20 cellular contexts compared by ENCODE assay signal in genomic region chr22:23791737-23792645, GRCh38. TPM values are rescaled to one million over a fixed set of nuclear protein-coding genes. Genes with fewer than 3 reads are reported as not detected.
A peak's percentile ranks its signal among the peaks of the same experiment; 100 is the strongest.
DNase-seq lines count a peak whose midpoint lies in the region; ATAC-seq, FAIRE-seq and TF ChIP-seq lines count a peak whose summit lies in the region.
"Had no signal": no experiment of that assay in that cellular context is flagged by ENCODE, and none has a peak within 500 bp of the region (broad histone marks: within the 10 kb centered on the region; RNA-seq: fewer than 3 reads in every experiment).

No MANE protein-coding gene starts in this region.

- no peak for TF ChIP-seq CTCF in transverse colon (IDR thresholded peaks at IDR 0.05)

- H3K27me3 ChIP-seq in mesenchymal stem cell (ENCODE audit: control insufficient read depth in 1 of 2, insufficient read depth in 1 of 2, low read length in 2 of 2) (no peaks in the 10 kb centered on the region), transverse colon (no peaks in the 10 kb centered on the region)

- peaks cover 48 to 51% of the 10 kb centered on the region in 2 experiments for H3K36me3 ChIP-seq in mesenchymal stem cell (ENCODE audit: control insufficient read depth in 1 of 2, insufficient read depth in 2 of 2, low read depth in 1 of 2, low read length in 2 of 2)
- H3K36me3 ChIP-seq in transverse colon = peaks cover 0 to 17% (median 8%) of the 10 kb centered on the region in 4 donors

- no peak overlapping the region for H3K4me2 ChIP-seq in mesenchymal stem cell (ENCODE audit: low read length, poor library complexity, severe bottlenecking)
- H3K4me2 ChIP-seq: PC-9 had no signal

- H3K27me3 Mint-ChIP-seq in activated CD8-positive, alpha-beta memory T cell treated with anti-CD3 and anti-CD28 coated beads, Interleukin-2, amount 10 ng/mL, durations not matched to agents 7 days and 5 days = no peaks in the 10 kb centered on the region
- no peaks in the 10 kb centered on the region for H3K27me3 Mint-ChIP-seq in activated naive CD8-positive, alpha-beta T cell treated with anti-CD3 and anti-CD28 coated beads, Interleukin-2, amount 50 U/mL, for 24 hours
- H3K27me3 Mint-ChIP-seq in naive thymus-derived CD8-positive, alpha-beta T cell = no peaks in the 10 kb centered on the region
- H3K27me3 Mint-ChIP-seq: CD8-positive, alpha-beta memory T cell had no signal

- TF ChIP-seq POLR2A in transverse colon (IDR thresholded peaks at IDR 0.05) = no peak

- intact Hi-C loops in transverse colon (cut with DNase I; ENCODE audit: low total_unique reads) = no loop called here

- H3K9ac ChIP-seq in mesenchymal stem cell (ENCODE audit: low read length) = peak overlapping the region; percentile 76

- WGBS in mesenchymal stem cell = 95% methylated on average over 25 of the region's 25 CpGs
- 66 to 79% methylated on average over 10 to 25 of the region's 25 CpGs for WGBS in transverse colon (ENCODE audit: low coverage in 1 of 2), 2 donors

- H3K27ac ChIP-seq in mesenchymal stem cell (ENCODE audit: low read length, poor library complexity, severe bottlenecking) (no peak overlapping the region), transverse colon (peak overlapping the region in 3 of 4 donors; percentile 2 to 55 (median 14))
- H3K27ac ChIP-seq: PC-9 had no signal

- no peak overlapping the region for H3K4me3 Mint-ChIP-seq in activated CD8-positive, alpha-beta memory T cell treated with anti-CD3 and anti-CD28 coated beads, Interleukin-2, amount 10 ng/mL, durations not matched to agents 7 days and 5 days
- no peak overlapping the region for H3K4me3 Mint-ChIP-seq in activated naive CD8-positive, alpha-beta T cell treated with anti-CD3 and anti-CD28 coated beads, Interleukin-2, amount 50 U/mL, for 24 hours
- peak overlapping the region in 3 of 10 donors; percentile 7 to 60 (median 9) for H3K4me3 Mint-ChIP-seq in naive thymus-derived CD8-positive, alpha-beta T cell
- H3K4me3 Mint-ChIP-seq: nephron progenitor cell had no signal

- no peaks in the 10 kb centered on the region for H3K9me3 ChIP-seq in mesenchymal stem cell (ENCODE audit: control insufficient read depth, low read length)
- H3K9me3 ChIP-seq in transverse colon = no peaks in the 10 kb centered on the region

- no peak overlapping the region for H2BK15ac ChIP-seq in mesenchymal stem cell (ENCODE audit: low read depth, poor library complexity, severe bottlenecking)

- peak overlapping the region; percentile 21 for H3K27ac Mint-ChIP-seq in activated CD8-positive, alpha-beta memory T cell treated with anti-CD3 and anti-CD28 coated beads, Interleukin-2, amount 10 ng/mL, durations not matched to agents 7 days and 5 days
- H3K27ac Mint-ChIP-seq in activated naive CD8-positive, alpha-beta T cell treated with anti-CD3 and anti-CD28 coated beads, Interleukin-2, amount 50 U/mL, for 24 hours = no peak overlapping the region
- H3K27ac Mint-ChIP-seq in naive thymus-derived CD8-positive, alpha-beta T cell = peak overlapping the region in 5 of 10 donors; percentile 20 to 76 (median 68)

- no peak overlapping the region for H4K8ac ChIP-seq in mesenchymal stem cell (ENCODE audit: low read length)

- H3K23ac ChIP-seq in mesenchymal stem cell (ENCODE audit: low read length in 2 of 2) = no peak overlapping the region

- H2AFZ ChIP-seq in mesenchymal stem cell (ENCODE audit: low read depth, low read length) = no peak overlapping the region
- H2AFZ ChIP-seq: PC-9 had no signal

- no peak overlapping the region for H3K14ac ChIP-seq in mesenchymal stem cell (ENCODE audit: low read length in 2 of 2)

- DNase-seq in activated CD8-positive, alpha-beta memory T cell treated with anti-CD3 and anti-CD28 coated beads, Interleukin-2, amount 10 ng/mL, durations not matched to agents 7 days and 5 days = no peak
- DNase-seq in activated CD8-positive, alpha-beta memory T cell treated with anti-CD3 and anti-CD28 coated beads for 24 hours = no peak
- DNase-seq in activated naive CD8-positive, alpha-beta T cell treated with anti-CD3 and anti-CD28 coated beads, Interleukin-2, amount 50 U/mL, for 24 hours = no peak
- DNase-seq in mesenchymal stem cell (no peak), transverse colon (no peak), frontal cortex (ENCODE audit: low spot score in 2 of 2) (no peak), NCI-H2081 treated with DMSO at 0.1 percent for 48 hours (lab: John Stamatoyannopoulos, UW) (no peak)
- DNase-seq in naive thymus-derived CD8-positive, alpha-beta T cell = no peak
- DNase-seq: CD8-positive, alpha-beta memory T cell; effector CD4-positive, alpha-beta T cell; MM.1S; NCI-H1930; NCI-H524; nephron progenitor cell; PC-9 had no signal

- in situ Hi-C loops in transverse colon (cut with MboI; ENCODE audit: low pct_ligation_motif_present in 1 of 4, low pct_unique_long_range_greater_than_20kb in 1 of 4, low sequenced_read_pairs in 3 of 4) = no loop called here

- no peak for FAIRE-seq in frontal cortex (lab: Jason Lieb, UNC)
- FAIRE-seq: A204.1 had no signal

- no peak overlapping the region for H2AK5ac ChIP-seq in mesenchymal stem cell (ENCODE audit: low read length, severe bottlenecking)

- peaks cover 33% of the 10 kb centered on the region for H3K4me1 Mint-ChIP-seq in activated CD8-positive, alpha-beta memory T cell treated with anti-CD3 and anti-CD28 coated beads, Interleukin-2, amount 10 ng/mL, durations not matched to agents 7 days and 5 days
- H3K4me1 Mint-ChIP-seq in activated naive CD8-positive, alpha-beta T cell treated with anti-CD3 and anti-CD28 coated beads, Interleukin-2, amount 50 U/mL, for 24 hours = peaks cover 26% of the 10 kb centered on the region
- peaks cover 16 to 48% (median 39%) of the 10 kb centered on the region in 4 donors for H3K4me1 Mint-ChIP-seq in naive thymus-derived CD8-positive, alpha-beta T cell

- POLR2A ChIA-PET in naive thymus-derived CD8-positive, alpha-beta T cell (lab: Charles Lee) = interaction anchor here (1.1 to 1.4 kb wide), 3 partner anchors 21 to 65 kb away, joined by 3 to 4 read pairs (median 3); partner anchors contain the start of gene SLC2A11

- H2BK5ac ChIP-seq in mesenchymal stem cell (ENCODE audit: low read depth, low read length, poor library complexity, severe bottlenecking) = no peak overlapping the region

- TF ChIP-seq EP300 in transverse colon (IDR thresholded peaks at IDR 0.05; ENCODE audit: low read depth) = no peak

- no peak overlapping the region for H2BK12ac ChIP-seq in mesenchymal stem cell (ENCODE audit: low read length in 2 of 2)

- H3K18ac ChIP-seq in mesenchymal stem cell (ENCODE audit: low read depth in 1 of 2, low read length in 2 of 2) = no peak overlapping the region

- H3K9me3 Mint-ChIP-seq in activated CD8-positive, alpha-beta memory T cell treated with anti-CD3 and anti-CD28 coated beads, Interleukin-2, amount 10 ng/mL, durations not matched to agents 7 days and 5 days (ENCODE audit: low read depth) = no peaks in the 10 kb centered on the region
- H3K9me3 Mint-ChIP-seq in activated naive CD8-positive, alpha-beta T cell treated with anti-CD3 and anti-CD28 coated beads, Interleukin-2, amount 50 U/mL, for 24 hours = no peaks in the 10 kb centered on the region
- H3K9me3 Mint-ChIP-seq in naive thymus-derived CD8-positive, alpha-beta T cell = no peaks in the 10 kb centered on the region
- H3K9me3 Mint-ChIP-seq: CD8-positive, alpha-beta memory T cell; nephron progenitor cell had no signal

- peaks cover 19% of the 10 kb centered on the region for H3K79me1 ChIP-seq in mesenchymal stem cell (replicated peaks; ENCODE audit: low read length, poor library complexity, severe bottlenecking)

- peaks cover 9% of the 10 kb centered on the region for H3K4me1 ChIP-seq in mesenchymal stem cell (ENCODE audit: control insufficient read depth, insufficient read depth, low read depth, low read length)
- H3K4me1 ChIP-seq in transverse colon = peaks cover 15 to 49% (median 22%) of the 10 kb centered on the region in 4 donors

- no peak overlapping the region for H4K91ac ChIP-seq in mesenchymal stem cell (ENCODE audit: low read length)

- CTCF ChIA-PET in activated CD8-positive, alpha-beta memory T cell treated with anti-CD3 and anti-CD28 coated beads, Interleukin-2, amount 10 ng/mL, durations not matched to agents 7 days and 5 days (lab: Charles Lee) = interaction anchor here (1.3 kb wide), 1 partner anchor 57 kb away, joined by 5 read pairs; no protein-coding TSS in a partner anchor

- ATAC-seq in activated CD8-positive, alpha-beta memory T cell treated with anti-CD3 and anti-CD28 coated beads, Interleukin-2, amount 10 ng/mL, durations not matched to agents 7 days and 5 days = no peak
- ATAC-seq in activated naive CD8-positive, alpha-beta T cell treated with anti-CD3 and anti-CD28 coated beads, Interleukin-2, amount 50 U/mL, for 24 hours = peak; percentile 15
- ATAC-seq in naive thymus-derived CD8-positive, alpha-beta T cell = no peak

- peaks cover 33% of the 10 kb centered on the region for H3K36me3 Mint-ChIP-seq in activated CD8-positive, alpha-beta memory T cell treated with anti-CD3 and anti-CD28 coated beads, Interleukin-2, amount 10 ng/mL, durations not matched to agents 7 days and 5 days
- peaks cover 22% of the 10 kb centered on the region for H3K36me3 Mint-ChIP-seq in activated naive CD8-positive, alpha-beta T cell treated with anti-CD3 and anti-CD28 coated beads, Interleukin-2, amount 50 U/mL, for 24 hours (ENCODE audit: low read depth)
- H3K36me3 Mint-ChIP-seq in naive thymus-derived CD8-positive, alpha-beta T cell = peaks cover 0 to 64% (median 15%) of the 10 kb centered on the region in 3 donors

- H3K4me3 ChIP-seq in mesenchymal stem cell (ENCODE audit: insufficient read depth in 1 of 2, low read depth in 1 of 2, low read length in 2 of 2) (peak overlapping the region in 1 of 2 experiments; percentile 56), transverse colon (no peak overlapping the region)
- H3K4me3 ChIP-seq: PC-9 had no signal

- no peak overlapping the region for H2BK120ac ChIP-seq in mesenchymal stem cell (ENCODE audit: low read depth, low read length)

- no peak overlapping the region for H3K4ac ChIP-seq in mesenchymal stem cell (ENCODE audit: low read depth in 1 of 2, low read length in 2 of 2)

RNA-seq across cellular contexts. Expression of gene SMARCB1, which starts 5.2 kb away (rescaled TPM):
- total RNA-seq in activated CD8-positive, alpha-beta memory T cell treated with anti-CD3 and anti-CD28 coated beads, Interleukin-2, amount 10 ng/mL, durations not matched to agents 7 days and 5 days = 100 to 1,000 TPM; 117 to 137 TPM
- polyA plus RNA-seq in mesenchymal stem cell (2013, experiment 1 of 2) = 68.2 TPM
- 67.4 TPM for polyA plus RNA-seq in mesenchymal stem cell (2013, experiment 2 of 2)
- total RNA-seq in transverse colon (10 to 100 TPM; 33.7 to 61.3 (median 54.7) TPM), frontal cortex (25.7 TPM)
- 10 to 100 TPM; 52.9 to 55.5 TPM for total RNA-seq in naive thymus-derived CD8-positive, alpha-beta T cell
- 10 to 100 TPM; 33.3 to 45.0 (median 35.0) TPM for polyA plus RNA-seq in naive thymus-derived CD8-positive, alpha-beta T cell

RNA-seq across cellular contexts. Expression of gene MMP11, which starts 19.3 kb away (rescaled TPM):
- total RNA-seq in activated CD8-positive, alpha-beta memory T cell treated with anti-CD3 and anti-CD28 coated beads, Interleukin-2, amount 10 ng/mL, durations not matched to agents 7 days and 5 days = 1 to 10 TPM in 1 of 2 experiments, under 1 TPM in 1; 0.91 to 1.0 TPM
- 24.7 TPM for polyA plus RNA-seq in mesenchymal stem cell (2013, experiment 1 of 2)
- 25.1 TPM for polyA plus RNA-seq in mesenchymal stem cell (2013, experiment 2 of 2)
- total RNA-seq in transverse colon (1 to 10 TPM; 1.2 to 2.2 (median 1.6) TPM), frontal cortex (18.8 TPM)
- total RNA-seq in naive thymus-derived CD8-positive, alpha-beta T cell = 1 to 10 TPM; 3.8 TPM
- 1 to 10 TPM; 2.1 to 6.5 (median 2.8) TPM for polyA plus RNA-seq in naive thymus-derived CD8-positive, alpha-beta T cell
- total RNA-seq: HT1080 had no signal

RNA-seq across cellular contexts. Expression of gene CHCHD10, which starts 24.2 kb away (rescaled TPM):
- total RNA-seq in activated CD8-positive, alpha-beta memory T cell treated with anti-CD3 and anti-CD28 coated beads, Interleukin-2, amount 10 ng/mL, durations not matched to agents 7 days and 5 days = 100 to 1,000 TPM; 155 to 159 TPM
- 425 TPM for polyA plus RNA-seq in mesenchymal stem cell (2013, experiment 1 of 2)
- 448 TPM for polyA plus RNA-seq in mesenchymal stem cell (2013, experiment 2 of 2)
- total RNA-seq in transverse colon (10 to 100 TPM; 15.3 to 80.1 (median 50.8) TPM), frontal cortex (5.3 TPM)
- total RNA-seq in naive thymus-derived CD8-positive, alpha-beta T cell = 10 to 100 TPM; 44.3 to 47.4 TPM
- polyA plus RNA-seq in naive thymus-derived CD8-positive, alpha-beta T cell = 10 to 100 TPM; 26.1 to 37.6 (median 36.0) TPM
- total RNA-seq: HT1080 had no signal

RNA-seq across cellular contexts. Expression of gene C22orf15, which starts 29.2 kb away (rescaled TPM):
- 1 to 10 TPM in 1 of 2 experiments, under 1 TPM in 1; 0.77 to 2.8 TPM for total RNA-seq in activated CD8-positive, alpha-beta memory T cell treated with anti-CD3 and anti-CD28 coated beads, Interleukin-2, amount 10 ng/mL, durations not matched to agents 7 days and 5 days
- polyA plus RNA-seq in mesenchymal stem cell (2013, experiment 1 of 2) = 0.15 TPM
- 0.26 TPM for polyA plus RNA-seq in mesenchymal stem cell (2013, experiment 2 of 2)
- not detected for total RNA-seq in transverse colon
- not detected for total RNA-seq in frontal cortex
- 1 to 10 TPM; 4.1 to 5.4 TPM for total RNA-seq in naive thymus-derived CD8-positive, alpha-beta T cell
- polyA plus RNA-seq in naive thymus-derived CD8-positive, alpha-beta T cell = 1 to 10 TPM in 1 of 3 donors, under 1 TPM in 2; 0.42 to 1.7 (median 0.81) TPM
- total RNA-seq: Daoy, lower leg skin, PC-9 had no signal

RNA-seq across cellular contexts. Expression of gene VPREB3, which starts 37.8 kb away (rescaled TPM):
- under 1 TPM in 1 of 2 experiments, not detected in 1; 0.70 TPM for total RNA-seq in activated CD8-positive, alpha-beta memory T cell treated with anti-CD3 and anti-CD28 coated beads, Interleukin-2, amount 10 ng/mL, durations not matched to agents 7 days and 5 days
- 0.68 TPM for polyA plus RNA-seq in mesenchymal stem cell (2013, experiment 1 of 2)
- polyA plus RNA-seq in mesenchymal stem cell (2013, experiment 2 of 2) = 0.52 TPM
- 1 to 10 TPM in 2 of 4 donors, not detected in 2; 2.6 to 5.4 TPM for total RNA-seq in transverse colon
- total RNA-seq in frontal cortex = not detected
- total RNA-seq in naive thymus-derived CD8-positive, alpha-beta T cell = 1 to 10 TPM; 1.8 to 3.3 TPM
- polyA plus RNA-seq in naive thymus-derived CD8-positive, alpha-beta T cell = under 1 TPM in 2 of 3 donors, not detected in 1; 0.80 to 0.92 TPM
- total RNA-seq: activated CD8-positive, alpha-beta memory T cell treated with anti-CD3 and anti-CD28 coated beads for 36 hours; CD8-positive, alpha-beta memory T cell; Daoy; HT1080; lower leg skin had no signal
- polyA plus RNA-seq: CD8-positive, alpha-beta memory T cell had no signal
